Comparison of ENCODE assay signal across 24 cellular contexts in the genomic region with DNA sequence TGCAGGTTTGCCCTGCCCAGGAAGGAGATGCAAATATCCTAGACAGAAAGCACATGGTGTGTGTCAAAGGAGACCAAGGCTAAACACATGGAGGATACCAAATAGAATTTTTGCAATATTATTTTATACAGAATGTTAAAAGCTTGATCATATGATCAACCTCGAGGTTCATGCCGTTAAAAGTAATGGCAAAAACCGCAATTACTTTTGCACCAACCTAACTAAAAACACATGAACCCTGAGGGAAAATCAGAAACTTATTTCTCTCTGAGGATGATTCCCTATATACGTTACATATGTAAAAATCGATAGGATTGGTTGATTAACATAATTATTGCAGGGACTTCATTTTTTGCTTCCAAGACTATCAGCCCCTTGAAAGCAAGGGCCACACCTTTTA.
"Had no signal": no experiment of that assay in that cellular context is flagged by ENCODE, and none has a peak within 500 bp of the region (broad histone marks: within the 10 kb centered on the region; RNA-seq: fewer than 3 reads in every experiment).

No MANE protein-coding gene starts in this region.

- ATAC-seq: Panc1, PC-3, Right ventricle myocardium inferior, SK-N-SH treated with all-trans-retinoic acid at 6 μM for 48 hours had no signal

- DNase-seq: IMR-90, Karpas-422, KG1, MG63, NCI-H1092, NCI-H1105 treated with DMSO at 0.1 percent for 48 hours, NCI-H1417 treated with DMSO at 0.1 percent for 48 hours, NCI-H146, NCI-H1694 treated with DMSO at 0.1 percent for 48 hours, NCI-H1930, NCI-H2081, NCI-H2107, NCI-H2227 treated with DMSO at 0.1 percent for 48 hours, NCI-H524, NCI-H526 treated with DMSO at 0.1 percent for 48 hours, NCI-H774, PC-3, SHP77 treated with DMSO at 0.1 percent for 48 hours, SJCRH30, T-helper 1 cell had no signal

- H3K4me3 ChIP-seq: MG63, SJCRH30 had no signal

- H3K9me3 ChIP-seq: MG63, SJCRH30 had no signal

- H3K4me1 ChIP-seq: SJCRH30 had no signal

- H3K27me3 ChIP-seq: MG63, SJCRH30 had no signal

- H3K27ac ChIP-seq: RWPE1, SJCRH30 had no signal

- H3K36me3 ChIP-seq: MG63, SJCRH30 had no signal
